In genomic region chr16:576197-576822, GRCh38 we compare ENCODE assay signal across 1 cellular context.
TF ChIP-seq lines count a peak whose summit lies in the region.

No MANE protein-coding gene starts in this region.

TF ChIP-seq in HepG2, 621 proteins besides CTCF, POLR2A, EP300 and RAD21 (continues in another document):
- TF ChIP-seq, protein P1, sequence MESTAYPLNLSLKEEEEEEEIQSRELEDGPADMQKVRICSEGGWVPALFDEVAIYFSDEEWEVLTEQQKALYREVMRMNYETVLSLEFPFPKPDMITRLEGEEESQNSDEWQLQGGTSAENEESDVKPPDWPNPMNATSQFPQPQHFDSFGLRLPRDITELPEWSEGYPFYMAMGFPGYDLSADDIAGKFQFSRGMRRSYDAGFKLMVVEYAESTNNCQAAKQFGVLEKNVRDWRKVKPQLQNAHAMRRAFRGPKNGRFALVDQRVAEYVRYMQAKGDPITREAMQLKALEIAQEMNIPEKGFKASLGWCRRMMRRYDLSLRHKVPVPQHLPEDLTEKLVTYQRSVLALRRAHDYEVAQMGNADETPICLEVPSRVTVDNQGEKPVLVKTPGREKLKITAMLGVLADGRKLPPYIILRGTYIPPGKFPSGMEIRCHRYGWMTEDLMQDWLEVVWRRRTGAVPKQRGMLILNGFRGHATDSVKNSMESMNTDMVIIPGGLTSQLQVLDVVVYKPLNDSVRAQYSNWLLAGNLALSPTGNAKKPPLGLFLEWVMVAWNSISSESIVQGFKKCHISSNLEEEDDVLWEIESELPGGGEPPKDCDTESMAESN (CRISPR knock-in tag; conservative IDR thresholded peaks at IDR 0.05), result no peak
- TF ChIP-seq NONO (IDR thresholded peaks at IDR 0.05) (no peak), NONO (CRISPR knock-in tag; conservative IDR thresholded peaks at IDR 0.05) (no peak), SRSF4 (IDR thresholded peaks at IDR 0.05; ENCODE audit: low read depth, low read length, poor library complexity, severe bottlenecking) (no peak), GMEB1 (CRISPR knock-in tag; IDR thresholded peaks at IDR 0.05; ENCODE audit: borderline replicate concordance) (no peak), POLR2G (IDR thresholded peaks at IDR 0.05; ENCODE audit: low read depth, low read length) (no peak), MEIS2 (CRISPR knock-in tag; IDR thresholded peaks at IDR 0.05) (no peak), TIGD3 (CRISPR knock-in tag; IDR thresholded peaks at IDR 0.05; ENCODE audit: borderline replicate concordance) (no peak), ZBTB44 (CRISPR knock-in tag; IDR thresholded peaks at IDR 0.05) (no peak), ZNF451 (CRISPR knock-in tag; IDR thresholded peaks at IDR 0.05) (no peak), KMT2A (CRISPR knock-in tag; IDR thresholded peaks at IDR 0.05) (no peak), ZNF12 (CRISPR knock-in tag; IDR thresholded peaks at IDR 0.05) (no peak), ZNF879 (CRISPR knock-in tag; IDR thresholded peaks at IDR 0.05) (no peak), ZNF577 (CRISPR knock-in tag; IDR thresholded peaks at IDR 0.05; ENCODE audit: borderline replicate concordance, low read depth) (no peak), ZMAT5 (CRISPR knock-in tag; IDR thresholded peaks at IDR 0.05; ENCODE audit: borderline replicate concordance, low read depth) (no peak), SAP130 (CRISPR knock-in tag; IDR thresholded peaks at IDR 0.05; ENCODE audit: low read depth) (peak; percentile 56), ETV5 (CRISPR knock-in tag; IDR thresholded peaks at IDR 0.05; ENCODE audit: borderline replicate concordance) (peak; percentile 22; the same call in 1 of the 2 replicates), RBFOX2 (IDR thresholded peaks at IDR 0.05; ENCODE audit: low read depth, low read length) (0 out of 2 replicates have a peak, but pooled peaks have one; percentile 9), ZSCAN21 (CRISPR knock-in tag; IDR thresholded peaks at IDR 0.05; ENCODE audit: borderline replicate concordance) (0 out of 2 replicates have a peak, but pooled peaks have one; percentile 22), HOXD1 (CRISPR knock-in tag; IDR thresholded peaks at IDR 0.05) (0 out of 2 replicates have a peak, but pooled peaks have one; percentile 37), ZNF746 (CRISPR knock-in tag; IDR thresholded peaks at IDR 0.05) (no peak), FOXA1 (IDR thresholded peaks at IDR 0.05) (no peak), FOXA1 (CRISPR knock-in tag; IDR thresholded peaks at IDR 0.05) (no peak), ZBTB26 (CRISPR knock-in tag; IDR thresholded peaks at IDR 0.05; ENCODE audit: borderline replicate concordance) (no peak), SPEN (CRISPR knock-in tag; IDR thresholded peaks at IDR 0.05; ENCODE audit: low read depth) (no peak), E2F5 (CRISPR knock-in tag; conservative IDR thresholded peaks at IDR 0.05) (no peak), ZNF629 (CRISPR knock-in tag; conservative IDR thresholded peaks at IDR 0.05) (no peak), FOXM1 (CRISPR knock-in tag; IDR thresholded peaks at IDR 0.05) (peak; percentile 96; the same call in 1 of the 2 replicates), SOX5 (CRISPR knock-in tag; IDR thresholded peaks at IDR 0.05; ENCODE audit: borderline replicate concordance) (no peak), SRSF9 (IDR thresholded peaks at IDR 0.05; ENCODE audit: borderline replicate concordance, insufficient read depth, low read depth, low read length, poor library complexity, severe bottlenecking) (no peak), ZNF503 (CRISPR knock-in tag; IDR thresholded peaks at IDR 0.05) (no peak), CEBPG (CRISPR knock-in tag; IDR thresholded peaks at IDR 0.05) (no peak), RBM22 (optimal IDR thresholded peaks at IDR 0.05; ENCODE audit: low read length) (no peak), ZNF138 (CRISPR knock-in tag; IDR thresholded peaks at IDR 0.05; ENCODE audit: low read depth) (no peak), ZNF264 (CRISPR knock-in tag; IDR thresholded peaks at IDR 0.05) (no peak), ZNF766 (CRISPR knock-in tag; IDR thresholded peaks at IDR 0.05; ENCODE audit: borderline replicate concordance) (0 out of 2 replicates have a peak, but pooled peaks have one; percentile 29), GABPB1 (CRISPR knock-in tag; IDR thresholded peaks at IDR 0.05) (peak; percentile 28; the same call in 1 of the 2 replicates), ATF5 (CRISPR knock-in tag; IDR thresholded peaks at IDR 0.05; ENCODE audit: low read depth) (no peak), POLR2AphosphoS5 (IDR thresholded peaks at IDR 0.05; ENCODE audit: low read depth, low read length) (no peak), GATA4 (IDR thresholded peaks at IDR 0.05; ENCODE audit: borderline replicate concordance, low read depth) (no peak), ELF4 (CRISPR knock-in tag; IDR thresholded peaks at IDR 0.05; ENCODE audit: borderline replicate concordance) (no peak), ZBTB8A (CRISPR knock-in tag; IDR thresholded peaks at IDR 0.05; ENCODE audit: borderline replicate concordance, low read depth) (no peak)
- TF ChIP-seq, protein P2, sequence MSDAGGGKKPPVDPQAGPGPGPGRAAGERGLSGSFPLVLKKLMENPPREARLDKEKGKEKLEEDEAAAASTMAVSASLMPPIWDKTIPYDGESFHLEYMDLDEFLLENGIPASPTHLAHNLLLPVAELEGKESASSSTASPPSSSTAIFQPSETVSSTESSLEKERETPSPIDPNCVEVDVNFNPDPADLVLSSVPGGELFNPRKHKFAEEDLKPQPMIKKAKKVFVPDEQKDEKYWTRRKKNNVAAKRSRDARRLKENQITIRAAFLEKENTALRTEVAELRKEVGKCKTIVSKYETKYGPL (CRISPR knock-in tag; IDR thresholded peaks at IDR 0.05), result no peak
- TF ChIP-seq, protein P3, sequence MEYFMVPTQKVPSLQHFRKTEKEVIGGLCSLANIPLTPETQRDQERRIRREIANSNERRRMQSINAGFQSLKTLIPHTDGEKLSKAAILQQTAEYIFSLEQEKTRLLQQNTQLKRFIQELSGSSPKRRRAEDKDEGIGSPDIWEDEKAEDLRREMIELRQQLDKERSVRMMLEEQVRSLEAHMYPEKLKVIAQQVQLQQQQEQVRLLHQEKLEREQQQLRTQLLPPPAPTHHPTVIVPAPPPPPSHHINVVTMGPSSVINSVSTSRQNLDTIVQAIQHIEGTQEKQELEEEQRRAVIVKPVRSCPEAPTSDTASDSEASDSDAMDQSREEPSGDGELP (IDR thresholded peaks at IDR 0.05; ENCODE audit: borderline replicate concordance, low read depth), result peak; percentile 82; the same call in 1 of the 2 replicates
- TF ChIP-seq, protein P4, sequence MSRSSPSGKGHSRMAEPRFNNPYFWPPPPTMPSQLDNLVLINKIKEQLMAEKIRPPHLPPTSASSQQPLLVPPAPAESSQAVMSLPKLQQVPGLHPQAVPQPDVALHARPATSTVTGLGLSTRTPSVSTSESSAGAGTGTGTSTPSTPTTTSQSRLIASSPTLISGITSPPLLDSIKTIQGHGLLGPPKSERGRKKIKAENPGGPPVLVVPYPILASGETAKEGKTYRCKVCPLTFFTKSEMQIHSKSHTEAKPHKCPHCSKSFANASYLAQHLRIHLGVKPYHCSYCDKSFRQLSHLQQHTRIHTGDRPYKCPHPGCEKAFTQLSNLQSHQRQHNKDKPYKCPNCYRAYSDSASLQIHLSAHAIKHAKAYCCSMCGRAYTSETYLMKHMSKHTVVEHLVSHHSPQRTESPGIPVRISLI (CRISPR knock-in tag; IDR thresholded peaks at IDR 0.05; ENCODE audit: borderline replicate concordance), result no peak
- TF ChIP-seq, protein P5, sequence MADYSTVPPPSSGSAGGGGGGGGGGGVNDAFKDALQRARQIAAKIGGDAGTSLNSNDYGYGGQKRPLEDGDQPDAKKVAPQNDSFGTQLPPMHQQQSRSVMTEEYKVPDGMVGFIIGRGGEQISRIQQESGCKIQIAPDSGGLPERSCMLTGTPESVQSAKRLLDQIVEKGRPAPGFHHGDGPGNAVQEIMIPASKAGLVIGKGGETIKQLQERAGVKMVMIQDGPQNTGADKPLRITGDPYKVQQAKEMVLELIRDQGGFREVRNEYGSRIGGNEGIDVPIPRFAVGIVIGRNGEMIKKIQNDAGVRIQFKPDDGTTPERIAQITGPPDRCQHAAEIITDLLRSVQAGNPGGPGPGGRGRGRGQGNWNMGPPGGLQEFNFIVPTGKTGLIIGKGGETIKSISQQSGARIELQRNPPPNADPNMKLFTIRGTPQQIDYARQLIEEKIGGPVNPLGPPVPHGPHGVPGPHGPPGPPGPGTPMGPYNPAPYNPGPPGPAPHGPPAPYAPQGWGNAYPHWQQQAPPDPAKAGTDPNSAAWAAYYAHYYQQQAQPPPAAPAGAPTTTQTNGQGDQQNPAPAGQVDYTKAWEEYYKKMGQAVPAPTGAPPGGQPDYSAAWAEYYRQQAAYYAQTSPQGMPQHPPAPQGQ (CRISPR knock-in tag; IDR thresholded peaks at IDR 0.05; ENCODE audit: borderline replicate concordance), result no peak
- TF ChIP-seq, protein P6, sequence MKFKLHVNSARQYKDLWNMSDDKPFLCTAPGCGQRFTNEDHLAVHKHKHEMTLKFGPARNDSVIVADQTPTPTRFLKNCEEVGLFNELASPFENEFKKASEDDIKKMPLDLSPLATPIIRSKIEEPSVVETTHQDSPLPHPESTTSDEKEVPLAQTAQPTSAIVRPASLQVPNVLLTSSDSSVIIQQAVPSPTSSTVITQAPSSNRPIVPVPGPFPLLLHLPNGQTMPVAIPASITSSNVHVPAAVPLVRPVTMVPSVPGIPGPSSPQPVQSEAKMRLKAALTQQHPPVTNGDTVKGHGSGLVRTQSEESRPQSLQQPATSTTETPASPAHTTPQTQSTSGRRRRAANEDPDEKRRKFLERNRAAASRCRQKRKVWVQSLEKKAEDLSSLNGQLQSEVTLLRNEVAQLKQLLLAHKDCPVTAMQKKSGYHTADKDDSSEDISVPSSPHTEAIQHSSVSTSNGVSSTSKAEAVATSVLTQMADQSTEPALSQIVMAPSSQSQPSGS (CRISPR knock-in tag; IDR thresholded peaks at IDR 0.05), result no peak
